Comparison of ENCODE assay signal across 12 cellular contexts in the genomic region with DNA sequence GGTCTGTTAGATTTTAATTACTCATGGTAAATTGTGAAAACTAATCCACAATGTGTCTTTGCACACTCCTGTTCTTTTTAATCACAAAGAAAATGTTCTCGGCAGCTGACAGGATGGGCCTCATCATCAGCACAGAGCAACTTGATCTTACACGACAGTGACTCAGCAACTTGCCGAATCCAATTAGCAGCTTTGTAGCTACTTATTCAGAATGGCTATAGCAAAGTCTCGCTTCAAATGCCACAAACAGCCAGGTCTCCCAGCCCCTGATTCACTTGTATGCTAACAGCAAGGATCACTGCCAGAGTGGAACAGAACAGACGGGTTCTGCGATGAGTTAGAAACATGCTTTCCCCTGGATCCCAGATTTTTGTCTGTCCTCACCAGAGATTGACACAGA.
DNase-seq lines count a peak whose midpoint lies in the region; ATAC-seq, FAIRE-seq and TF ChIP-seq lines count a peak whose summit lies in the region.
"Had no signal": no experiment of that assay in that cellular context is flagged by ENCODE, and none has a peak within 500 bp of the region (broad histone marks: within the 10 kb centered on the region; RNA-seq: fewer than 3 reads in every experiment).

No MANE protein-coding gene starts in this region.

- H2AFZ ChIP-seq in H1 (ENCODE audit: low read length): no peak overlapping the region

- no peak overlapping the region for H2BK20ac ChIP-seq in H1 (ENCODE audit: low read length)

- H3K56ac ChIP-seq in H1 (replicated peaks; ENCODE audit: insufficient read length, low read depth, low read length): no peak overlapping the region

- no peak for ATAC-seq in GM21619 (IDR thresholded peaks at IDR 0.05; ENCODE audit: unreplicated experiment)
- ATAC-seq: activated CD8-positive, alpha-beta T cell treated with anti-CD3 and anti-CD28 coated beads, Interleukin-2, amount 10 ng/mL, durations not matched to agents 7 days and 5 days had no signal

- H4K8ac ChIP-seq in H1 (ENCODE audit: extremely low read depth, insufficient read depth, low read length): no peak overlapping the region

- H2BK12ac ChIP-seq in H1 (ENCODE audit: low read depth, low read length): no peak overlapping the region

- no peak overlapping the region for H3K4ac ChIP-seq in H1 (replicated peaks; ENCODE audit: insufficient read length, low read depth, low read length)

- no peaks in the 10 kb centered on the region for H3K23me2 ChIP-seq in H1 (ENCODE audit: low read depth, low read length)

- no peak overlapping the region for H3K23ac ChIP-seq in H1 (ENCODE audit: insufficient read length)

- H3K4me1 Mint-ChIP-seq in mesothelial cell of epicardium (peaks cover 18% of the 10 kb centered on the region), endothelial cell (ENCODE audit: unreplicated experiment) (no peaks in the 10 kb centered on the region)

- no peak overlapping the region for H2AK5ac ChIP-seq in H1 (ENCODE audit: low read depth, low read length)

- H3K36me3 ChIP-seq in H1 (ENCODE audit: control insufficient read depth in 2 of 4, insufficient read depth in 4 of 4, low read length in 3 of 4) (0 out of 8 replicates have a peak, but pooled peaks cover 0 to 2% (median 0%) of the 10 kb centered on the region in 4 experiments), tibial nerve (peaks cover 0 to 14% (median 0%) of the 10 kb centered on the region in 3 donors)
- no peaks in the 10 kb centered on the region for H3K36me3 ChIP-seq in effector memory CD4-positive, alpha-beta T cell (ENCODE audit: control insufficient read depth, insufficient read depth, low read length)

- H3K79me2 ChIP-seq in H1 (ENCODE audit: control insufficient read depth in 1 of 2, insufficient read depth in 2 of 2, low read length in 2 of 2): no peaks in the 10 kb centered on the region

- WGBS in H1 (ENCODE audit: extremely low coverage in 1 of 2, insufficient coverage in 1 of 2, insufficient read length in 1 of 2, insufficient replicate concordance in 2 of 2, low coverage in 1 of 2, low lambda C conversion rate in 2 of 2, missing lambda C conversion rate in 1 of 2), 2 experiments: 71% methylated on average over 6 of the region's 6 CpGs; no CpG with 5 or more reads in 1 of the 2 experiments
- 69 to 77% methylated on average over 6 of the region's 6 CpGs for WGBS in tibial nerve, 2 donors

- no peak overlapping the region for H3K9ac ChIP-seq in H1 (replicated peaks in 1 of 4; ENCODE audit: extremely low read depth in 1 of 4, low read depth in 3 of 4, low read length in 3 of 4)

- H3K27me3 Mint-ChIP-seq in mesothelial cell of epicardium (ENCODE audit: low read depth): no peaks in the 10 kb centered on the region
- peaks cover 1% of the 10 kb centered on the region for H3K27me3 Mint-ChIP-seq in endothelial cell (ENCODE audit: unreplicated experiment)

- H2BK5ac ChIP-seq in H1 (ENCODE audit: low read depth, low read length): no peak overlapping the region

- H3K36me3 Mint-ChIP-seq in mesothelial cell of epicardium (peaks cover 16% of the 10 kb centered on the region), endothelial cell (ENCODE audit: low read depth, unreplicated experiment) (peaks cover 17% of the 10 kb centered on the region)

- DNase-seq in Daoy (ENCODE audit: low read depth): peak; percentile 89
- peak; percentile 24 for DNase-seq in NCI-H510A (lab: John Stamatoyannopoulos, UW)
- DNase-seq in H1 (ENCODE audit: low read depth in 1 of 2, low spot score in 2 of 2): peak in 1 of 2 experiments; percentile 19
- no peak for DNase-seq in mesothelial cell of epicardium (ENCODE audit: low spot score in 2 of 2, unreplicated experiment in 2 of 2)
- DNase-seq in endothelial cell (ENCODE audit: low spot score): no peak
- no peak for DNase-seq in effector memory CD4-positive, alpha-beta T cell
- no peak for DNase-seq in tibial nerve (ENCODE audit: low spot score in 2 of 2)
- DNase-seq: activated CD8-positive, alpha-beta T cell treated with anti-CD3 and anti-CD28 coated beads, Interleukin-2, amount 10 ng/mL, durations not matched to agents 7 days and 5 days; NCI-H187 treated with DMSO at 0.1 percent for 48 hours; sigmoid colon had no signal

- no peak for FAIRE-seq in H1 (lab: Jason Lieb, UNC)

- H4K5ac ChIP-seq in H1 (ENCODE audit: insufficient read length, low read depth, low read length): no peak overlapping the region

- no peak; a peak in 1 of 4 replicates for TF ChIP-seq RAD21 in H1 (IDR thresholded peaks at IDR 0.05 in 1 of 2, conservative IDR thresholded peaks at IDR 0.05 in 1 of 2; ENCODE audit: low read depth in 2 of 2, low read length in 2 of 2)

- TF ChIP-seq EP300 in H1 (IDR thresholded peaks at IDR 0.05; ENCODE audit: borderline replicate concordance in 1 of 2, low read depth in 2 of 2, low read length in 2 of 2) (no peak), tibial nerve (IDR thresholded peaks at IDR 0.05) (no peak)

- no peak overlapping the region for H3K14ac ChIP-seq in H1 (ENCODE audit: insufficient read length)

- H2BK15ac ChIP-seq in H1 (ENCODE audit: low read length): no peak overlapping the region

- H3K4me2 ChIP-seq in H1 (ENCODE audit: insufficient read depth in 1 of 2, low read depth in 2 of 2, low read length in 2 of 2): no peak overlapping the region

- H3K4me3 Mint-ChIP-seq in mesothelial cell of epicardium (no peak overlapping the region), endothelial cell (ENCODE audit: unreplicated experiment) (no peak overlapping the region)
- H3K4me3 Mint-ChIP-seq: activated CD8-positive, alpha-beta T cell treated with anti-CD3 and anti-CD28 coated beads, Interleukin-2, amount 10 ng/mL, durations not matched to agents 7 days and 5 days had no signal

- H3K27ac Mint-ChIP-seq in mesothelial cell of epicardium (peak overlapping the region; percentile 70), endothelial cell (ENCODE audit: unreplicated experiment) (no peak overlapping the region)
- H3K27ac Mint-ChIP-seq: activated CD8-positive, alpha-beta T cell treated with anti-CD3 and anti-CD28 coated beads, Interleukin-2, amount 10 ng/mL, durations not matched to agents 7 days and 5 days had no signal

- H3K9me3 Mint-ChIP-seq in mesothelial cell of epicardium (peaks cover 25% of the 10 kb centered on the region), endothelial cell (ENCODE audit: unreplicated experiment) (peaks cover 5% of the 10 kb centered on the region)

- CTCF ChIA-PET in H1 (lab: Charles Lee; ENCODE audit: partially characterized antibody): interaction anchor here (0.7 to 2.9 kb wide), 8 partner anchors 9 to 804 kb away, joined by 3 to 11 read pairs (median 4); no protein-coding TSS in a partner anchor

- H3K27ac ChIP-seq in H1 (ENCODE audit: low read depth, low read length) (no peak overlapping the region), tibial nerve (no peak overlapping the region)
- H3K27ac ChIP-seq in effector memory CD4-positive, alpha-beta T cell (ENCODE audit: insufficient read depth, low read length, poor library complexity, severe bottlenecking): no peak overlapping the region
- H3K27ac ChIP-seq: epithelial cell of prostate, sigmoid colon had no signal

- no peaks in the 10 kb centered on the region for H3K79me1 ChIP-seq in H1 (ENCODE audit: low read depth, low read length)

- POLR2A ChIA-PET in H1 (lab: Charles Lee; ENCODE audit: partially characterized antibody): no interaction called here

- no peaks in the 10 kb centered on the region for H3K27me3 ChIP-seq in H1 (replicated peaks in 1 of 4; ENCODE audit: control insufficient read depth in 3 of 4, extremely low read depth in 1 of 4, insufficient read depth in 3 of 4, low read length in 3 of 4)
- H3K27me3 ChIP-seq in effector memory CD4-positive, alpha-beta T cell (replicated peaks; ENCODE audit: control insufficient read depth, insufficient read depth, low read length, poor library complexity, severe bottlenecking): no peaks in the 10 kb centered on the region
- H3K27me3 ChIP-seq in tibial nerve: no peaks in the 10 kb centered on the region
- H3K27me3 ChIP-seq: sigmoid colon had no signal

- TF ChIP-seq CTCF in H1 (IDR thresholded peaks at IDR 0.05; ENCODE audit: control extremely low read depth in 1 of 3, insufficient read depth in 1 of 3, low read depth in 1 of 3, low read length in 3 of 3) (no peak), mesothelial cell of epicardium (IDR thresholded peaks at IDR 0.05; ENCODE audit: unreplicated experiment) (no peak), endothelial cell (IDR thresholded peaks at IDR 0.05; ENCODE audit: unreplicated experiment) (no peak), tibial nerve (IDR thresholded peaks at IDR 0.05) (no peak)

- TF ChIP-seq POLR2A in H1 (IDR thresholded peaks at IDR 0.05; ENCODE audit: control extremely low read depth in 1 of 2, low read depth in 2 of 2, low read length in 2 of 2): no peak
- no peak for TF ChIP-seq POLR2A in tibial nerve (IDR thresholded peaks at IDR 0.05)

- no peak overlapping the region for H3K18ac ChIP-seq in H1 (ENCODE audit: extremely low read depth, low read length)

- H2BK120ac ChIP-seq in H1 (replicated peaks; ENCODE audit: low read depth, low read length): no peak overlapping the region

- peaks cover 6 to 8% of the 10 kb centered on the region in 2 experiments; a peak in 3 of 4 replicates for H3K9me3 ChIP-seq in H1 (ENCODE audit: insufficient read depth in 2 of 2, low read depth in 1 of 2, low read length in 1 of 2)
- peaks cover 8% of the 10 kb centered on the region for H3K9me3 ChIP-seq in effector memory CD4-positive, alpha-beta T cell (ENCODE audit: control insufficient read depth, low read length)
- H3K9me3 ChIP-seq in tibial nerve: peaks cover 0 to 30% (median 6%) of the 10 kb centered on the region in 4 donors

- no peak overlapping the region for H3K4me3 ChIP-seq in H1 (ENCODE audit: extremely low read depth in 1 of 4, insufficient read depth in 2 of 4, low read depth in 3 of 4, low read length in 4 of 4)
- no peak overlapping the region for H3K4me3 ChIP-seq in effector memory CD4-positive, alpha-beta T cell (ENCODE audit: insufficient read depth, low read depth, low read length, poor library complexity, severe bottlenecking)
- H3K4me3 ChIP-seq in tibial nerve: no peak overlapping the region
- H3K4me3 ChIP-seq: sigmoid colon had no signal

- H4K91ac ChIP-seq in H1 (replicated peaks; ENCODE audit: insufficient read length, low read length): no peak overlapping the region

- no peaks in the 10 kb centered on the region for H4K20me1 ChIP-seq in H1 (replicated peaks in 1 of 2; ENCODE audit: control insufficient read depth in 1 of 2, insufficient read depth in 2 of 2, low read length in 2 of 2)

- H3K4me1 ChIP-seq in H1 (replicated peaks in 1 of 4; ENCODE audit: control insufficient read depth in 3 of 4, insufficient read depth in 4 of 4, low read length in 3 of 4): peaks cover 0 to 6% (median 3%) of the 10 kb centered on the region in 4 experiments; a peak in 4 of 7 replicates
- H3K4me1 ChIP-seq in effector memory CD4-positive, alpha-beta T cell (ENCODE audit: control insufficient read depth, insufficient read depth, low read length, poor library complexity, severe bottlenecking): no peaks in the 10 kb centered on the region
- no peaks in the 10 kb centered on the region for H3K4me1 ChIP-seq in tibial nerve
- H3K4me1 ChIP-seq: sigmoid colon had no signal

TF ChIP-seq in H1, 55 proteins besides CTCF, POLR2A, EP300 and RAD21:
- TF ChIP-seq JUND (IDR thresholded peaks at IDR 0.05; ENCODE audit: low read length): no peak
- peak; percentile 92 for TF ChIP-seq MAFK (IDR thresholded peaks at IDR 0.05; ENCODE audit: low read depth, low read length)
- TF ChIP-seq BACH1 (IDR thresholded peaks at IDR 0.05; ENCODE audit: low read length): peak; percentile 97
TF ChIP-seq in H1: peak in this region for 2.

Comparison
In these comparisons a context has a peak if more than half of its experiments do, and no peak if none do; other contexts are left out.
1. DNase-seq: peak in Daoy (single experiment) and NCI-H510A (single experiment); none in mesothelial cell of epicardium (0 of 2), endothelial cell (single experiment), effector memory CD4-positive, alpha-beta T cell (0 of 3) and tibial nerve (0 of 2).